ENCODE assay signal across 1 cellular context in the genomic region with DNA sequence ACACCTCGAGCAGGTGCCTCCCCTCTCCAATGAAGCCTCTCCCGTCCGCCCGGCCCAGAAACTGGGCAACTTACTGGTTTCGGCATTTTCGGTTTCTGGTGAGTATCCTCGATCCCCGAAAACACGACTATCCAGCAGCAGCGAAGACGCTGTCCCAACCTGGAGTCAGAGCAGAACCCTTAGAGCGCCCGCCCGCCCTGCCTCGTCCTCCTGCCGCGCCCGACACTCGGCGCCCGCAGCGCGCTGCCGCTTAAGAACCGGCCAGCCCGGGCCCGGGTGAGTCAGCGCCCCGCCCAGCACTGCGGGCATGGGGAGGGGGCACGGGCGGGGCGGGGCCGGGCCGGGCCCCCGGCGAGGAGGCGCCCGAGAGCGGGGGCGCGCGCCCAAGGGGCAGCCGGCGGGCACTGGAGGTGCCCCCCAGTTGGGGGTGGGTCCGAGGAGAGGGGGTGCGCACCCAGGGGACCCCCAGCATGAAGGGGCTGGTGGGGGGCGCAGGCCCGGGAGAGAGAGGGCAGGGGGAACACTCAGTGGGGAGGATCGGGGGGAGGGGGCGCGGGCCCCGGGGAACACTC.
TF ChIP-seq lines count a peak whose summit lies in the region.

No MANE protein-coding gene starts in this region.

TF ChIP-seq in K562, 482 proteins besides CTCF, POLR2A, EP300 and RAD21 (continued from another document and continues in another):
- TF ChIP-seq ELF1 (tag; IDR thresholded peaks at IDR 0.05) (no peak), SMARCC2 (IDR thresholded peaks at IDR 0.05; ENCODE audit: low read depth) (no peak), CSDE1 (IDR thresholded peaks at IDR 0.05) (0 out of 4 replicates have a peak, but pooled peaks of 1 of the 2 experiments have one; percentile 3), LCOR (CRISPR knock-in tag; IDR thresholded peaks at IDR 0.05) (no peak), ZC3H4 (CRISPR knock-in tag; IDR thresholded peaks at IDR 0.05; ENCODE audit: borderline replicate concordance) (peak; percentile 68; the same call in 1 of the 2 replicates), MTF1 (CRISPR knock-in tag; IDR thresholded peaks at IDR 0.05; ENCODE audit: borderline replicate concordance) (no peak), ZNF507 (tag; conservative IDR thresholded peaks at IDR 0.05) (no peak), MAFK (IDR thresholded peaks at IDR 0.05; ENCODE audit: low read length) (no peak), HMG20B (CRISPR knock-in tag; IDR thresholded peaks at IDR 0.05) (no peak), BDP1 (IDR thresholded peaks at IDR 0.05; ENCODE audit: insufficient read depth, insufficient read length) (no peak), SUPT5H (IDR thresholded peaks at IDR 0.05) (peak; percentile 65; the same call in 1 of the 2 replicates), RHOXF2B (CRISPR knock-in tag; conservative IDR thresholded peaks at IDR 0.05) (no peak), CHCHD3 (CRISPR knock-in tag; IDR thresholded peaks at IDR 0.05) (no peak), TBP (optimal IDR thresholded peaks at IDR 0.05; ENCODE audit: low read depth, low read length) (peak; percentile 82), NFE2L1 (tag; IDR thresholded peaks at IDR 0.05; ENCODE audit: borderline replicate concordance, low read depth) (no peak), ZNF586 (CRISPR knock-in tag; conservative IDR thresholded peaks at IDR 0.05) (no peak), KAT2B (IDR thresholded peaks at IDR 0.05; ENCODE audit: low read depth, low read length) (no peak), CEBPB (tag; IDR thresholded peaks at IDR 0.05) (no peak), ZNF561 (CRISPR knock-in tag; conservative IDR thresholded peaks at IDR 0.05) (no peak), PRPF4 (IDR thresholded peaks at IDR 0.05; ENCODE audit: insufficient read depth, low read depth, low read length, poor library complexity, severe bottlenecking) (no peak), DNMT1 (IDR thresholded peaks at IDR 0.05) (no peak), HDAC8 (tag; IDR thresholded peaks at IDR 0.05) (no peak), MED1 (CRISPR knock-in tag; IDR thresholded peaks at IDR 0.05; ENCODE audit: borderline replicate concordance) (no peak), HSF4 (CRISPR knock-in tag; IDR thresholded peaks at IDR 0.05; ENCODE audit: borderline replicate concordance) (no peak), TOE1 (IDR thresholded peaks at IDR 0.05; ENCODE audit: borderline replicate concordance) (no peak), TOE1 (CRISPR knock-in tag; IDR thresholded peaks at IDR 0.05; ENCODE audit: borderline replicate concordance, low read depth) (no peak), ZNF212 (CRISPR knock-in tag; IDR thresholded peaks at IDR 0.05) (no peak), ZNF444 (CRISPR knock-in tag; IDR thresholded peaks at IDR 0.05) (no peak), HDAC6 (IDR thresholded peaks at IDR 0.05; ENCODE audit: low read depth, low read length) (no peak), ZNF146 (CRISPR knock-in tag; IDR thresholded peaks at IDR 0.05; ENCODE audit: unreplicated experiment) (no peak), JUN (IDR thresholded peaks at IDR 0.05; ENCODE audit: borderline replicate concordance, low read depth, low read length) (peak; percentile 77), JUN (CRISPR knock-in tag; IDR thresholded peaks at IDR 0.05; ENCODE audit: borderline replicate concordance) (no peak), SMAD2 (IDR thresholded peaks at IDR 0.05; ENCODE audit: low read depth, low read length) (no peak), GATA2 (CRISPR knock-in tag; IDR thresholded peaks at IDR 0.05) (no peak), TAF15 (IDR thresholded peaks at IDR 0.05; ENCODE audit: low read depth, low read length) (no peak), RBM34 (IDR thresholded peaks at IDR 0.05; ENCODE audit: borderline replicate concordance, insufficient read depth, low read length) (no peak), ZNF239 (CRISPR knock-in tag; IDR thresholded peaks at IDR 0.05) (no peak), IRF9 (tag; IDR thresholded peaks at IDR 0.05) (no peak), PHF20 (IDR thresholded peaks at IDR 0.05; ENCODE audit: partially characterized antibody) (peak; percentile 28), ZNF778 (CRISPR knock-in tag; IDR thresholded peaks at IDR 0.05) (no peak), GATAD2B (IDR thresholded peaks at IDR 0.05; ENCODE audit: borderline replicate concordance) (peak; percentile 79), FUS (optimal IDR thresholded peaks at IDR 0.05; ENCODE audit: low read depth, low read length) (no peak), ZNF785 (CRISPR knock-in tag; IDR thresholded peaks at IDR 0.05) (no peak), HOXB6 (CRISPR knock-in tag; IDR thresholded peaks at IDR 0.05; ENCODE audit: borderline replicate concordance) (no peak), ETV1 (tag; conservative IDR thresholded peaks at IDR 0.05; ENCODE audit: low read depth) (no peak), SREBF2 (CRISPR knock-in tag; IDR thresholded peaks at IDR 0.05) (no peak), ZKSCAN8 (CRISPR knock-in tag; IDR thresholded peaks at IDR 0.05) (no peak), CBX5 (IDR thresholded peaks at IDR 0.05; ENCODE audit: borderline replicate concordance, low read depth) (no peak), ATF7 (IDR thresholded peaks at IDR 0.05) (0 out of 2 replicates have a peak, but pooled peaks have one; percentile 22), CREM (IDR thresholded peaks at IDR 0.05; ENCODE audit: low read depth) (peak; percentile 51), ZSCAN29 (IDR thresholded peaks at IDR 0.05) (no peak), NCOR1 (IDR thresholded peaks at IDR 0.05) (no peak), MTA1 (IDR thresholded peaks at IDR 0.05; ENCODE audit: borderline replicate concordance) (no peak)
- TF ChIP-seq, protein P1, sequence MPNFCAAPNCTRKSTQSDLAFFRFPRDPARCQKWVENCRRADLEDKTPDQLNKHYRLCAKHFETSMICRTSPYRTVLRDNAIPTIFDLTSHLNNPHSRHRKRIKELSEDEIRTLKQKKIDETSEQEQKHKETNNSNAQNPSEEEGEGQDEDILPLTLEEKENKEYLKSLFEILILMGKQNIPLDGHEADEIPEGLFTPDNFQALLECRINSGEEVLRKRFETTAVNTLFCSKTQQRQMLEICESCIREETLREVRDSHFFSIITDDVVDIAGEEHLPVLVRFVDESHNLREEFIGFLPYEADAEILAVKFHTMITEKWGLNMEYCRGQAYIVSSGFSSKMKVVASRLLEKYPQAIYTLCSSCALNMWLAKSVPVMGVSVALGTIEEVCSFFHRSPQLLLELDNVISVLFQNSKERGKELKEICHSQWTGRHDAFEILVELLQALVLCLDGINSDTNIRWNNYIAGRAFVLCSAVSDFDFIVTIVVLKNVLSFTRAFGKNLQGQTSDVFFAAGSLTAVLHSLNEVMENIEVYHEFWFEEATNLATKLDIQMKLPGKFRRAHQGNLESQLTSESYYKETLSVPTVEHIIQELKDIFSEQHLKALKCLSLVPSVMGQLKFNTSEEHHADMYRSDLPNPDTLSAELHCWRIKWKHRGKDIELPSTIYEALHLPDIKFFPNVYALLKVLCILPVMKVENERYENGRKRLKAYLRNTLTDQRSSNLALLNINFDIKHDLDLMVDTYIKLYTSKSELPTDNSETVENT (CRISPR knock-in tag; IDR thresholded peaks at IDR 0.05): peak; percentile 41; the same call in 1 of the 2 replicates
- TF ChIP-seq, protein P2, sequence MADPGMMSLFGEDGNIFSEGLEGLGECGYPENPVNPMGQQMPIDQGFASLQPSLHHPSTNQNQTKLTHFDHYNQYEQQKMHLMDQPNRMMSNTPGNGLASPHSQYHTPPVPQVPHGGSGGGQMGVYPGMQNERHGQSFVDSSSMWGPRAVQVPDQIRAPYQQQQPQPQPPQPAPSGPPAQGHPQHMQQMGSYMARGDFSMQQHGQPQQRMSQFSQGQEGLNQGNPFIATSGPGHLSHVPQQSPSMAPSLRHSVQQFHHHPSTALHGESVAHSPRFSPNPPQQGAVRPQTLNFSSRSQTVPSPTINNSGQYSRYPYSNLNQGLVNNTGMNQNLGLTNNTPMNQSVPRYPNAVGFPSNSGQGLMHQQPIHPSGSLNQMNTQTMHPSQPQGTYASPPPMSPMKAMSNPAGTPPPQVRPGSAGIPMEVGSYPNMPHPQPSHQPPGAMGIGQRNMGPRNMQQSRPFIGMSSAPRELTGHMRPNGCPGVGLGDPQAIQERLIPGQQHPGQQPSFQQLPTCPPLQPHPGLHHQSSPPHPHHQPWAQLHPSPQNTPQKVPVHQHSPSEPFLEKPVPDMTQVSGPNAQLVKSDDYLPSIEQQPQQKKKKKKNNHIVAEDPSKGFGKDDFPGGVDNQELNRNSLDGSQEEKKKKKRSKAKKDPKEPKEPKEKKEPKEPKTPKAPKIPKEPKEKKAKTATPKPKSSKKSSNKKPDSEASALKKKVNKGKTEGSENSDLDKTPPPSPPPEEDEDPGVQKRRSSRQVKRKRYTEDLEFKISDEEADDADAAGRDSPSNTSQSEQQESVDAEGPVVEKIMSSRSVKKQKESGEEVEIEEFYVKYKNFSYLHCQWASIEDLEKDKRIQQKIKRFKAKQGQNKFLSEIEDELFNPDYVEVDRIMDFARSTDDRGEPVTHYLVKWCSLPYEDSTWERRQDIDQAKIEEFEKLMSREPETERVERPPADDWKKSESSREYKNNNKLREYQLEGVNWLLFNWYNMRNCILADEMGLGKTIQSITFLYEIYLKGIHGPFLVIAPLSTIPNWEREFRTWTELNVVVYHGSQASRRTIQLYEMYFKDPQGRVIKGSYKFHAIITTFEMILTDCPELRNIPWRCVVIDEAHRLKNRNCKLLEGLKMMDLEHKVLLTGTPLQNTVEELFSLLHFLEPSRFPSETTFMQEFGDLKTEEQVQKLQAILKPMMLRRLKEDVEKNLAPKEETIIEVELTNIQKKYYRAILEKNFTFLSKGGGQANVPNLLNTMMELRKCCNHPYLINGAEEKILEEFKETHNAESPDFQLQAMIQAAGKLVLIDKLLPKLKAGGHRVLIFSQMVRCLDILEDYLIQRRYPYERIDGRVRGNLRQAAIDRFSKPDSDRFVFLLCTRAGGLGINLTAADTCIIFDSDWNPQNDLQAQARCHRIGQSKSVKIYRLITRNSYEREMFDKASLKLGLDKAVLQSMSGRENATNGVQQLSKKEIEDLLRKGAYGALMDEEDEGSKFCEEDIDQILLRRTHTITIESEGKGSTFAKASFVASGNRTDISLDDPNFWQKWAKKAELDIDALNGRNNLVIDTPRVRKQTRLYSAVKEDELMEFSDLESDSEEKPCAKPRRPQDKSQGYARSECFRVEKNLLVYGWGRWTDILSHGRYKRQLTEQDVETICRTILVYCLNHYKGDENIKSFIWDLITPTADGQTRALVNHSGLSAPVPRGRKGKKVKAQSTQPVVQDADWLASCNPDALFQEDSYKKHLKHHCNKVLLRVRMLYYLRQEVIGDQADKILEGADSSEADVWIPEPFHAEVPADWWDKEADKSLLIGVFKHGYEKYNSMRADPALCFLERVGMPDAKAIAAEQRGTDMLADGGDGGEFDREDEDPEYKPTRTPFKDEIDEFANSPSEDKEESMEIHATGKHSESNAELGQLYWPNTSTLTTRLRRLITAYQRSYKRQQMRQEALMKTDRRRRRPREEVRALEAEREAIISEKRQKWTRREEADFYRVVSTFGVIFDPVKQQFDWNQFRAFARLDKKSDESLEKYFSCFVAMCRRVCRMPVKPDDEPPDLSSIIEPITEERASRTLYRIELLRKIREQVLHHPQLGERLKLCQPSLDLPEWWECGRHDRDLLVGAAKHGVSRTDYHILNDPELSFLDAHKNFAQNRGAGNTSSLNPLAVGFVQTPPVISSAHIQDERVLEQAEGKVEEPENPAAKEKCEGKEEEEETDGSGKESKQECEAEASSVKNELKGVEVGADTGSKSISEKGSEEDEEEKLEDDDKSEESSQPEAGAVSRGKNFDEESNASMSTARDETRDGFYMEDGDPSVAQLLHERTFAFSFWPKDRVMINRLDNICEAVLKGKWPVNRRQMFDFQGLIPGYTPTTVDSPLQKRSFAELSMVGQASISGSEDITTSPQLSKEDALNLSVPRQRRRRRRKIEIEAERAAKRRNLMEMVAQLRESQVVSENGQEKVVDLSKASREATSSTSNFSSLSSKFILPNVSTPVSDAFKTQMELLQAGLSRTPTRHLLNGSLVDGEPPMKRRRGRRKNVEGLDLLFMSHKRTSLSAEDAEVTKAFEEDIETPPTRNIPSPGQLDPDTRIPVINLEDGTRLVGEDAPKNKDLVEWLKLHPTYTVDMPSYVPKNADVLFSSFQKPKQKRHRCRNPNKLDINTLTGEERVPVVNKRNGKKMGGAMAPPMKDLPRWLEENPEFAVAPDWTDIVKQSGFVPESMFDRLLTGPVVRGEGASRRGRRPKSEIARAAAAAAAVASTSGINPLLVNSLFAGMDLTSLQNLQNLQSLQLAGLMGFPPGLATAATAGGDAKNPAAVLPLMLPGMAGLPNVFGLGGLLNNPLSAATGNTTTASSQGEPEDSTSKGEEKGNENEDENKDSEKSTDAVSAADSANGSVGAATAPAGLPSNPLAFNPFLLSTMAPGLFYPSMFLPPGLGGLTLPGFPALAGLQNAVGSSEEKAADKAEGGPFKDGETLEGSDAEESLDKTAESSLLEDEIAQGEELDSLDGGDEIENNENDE (IDR thresholded peaks at IDR 0.05; ENCODE audit: low read depth, low read length): no peak
- TF ChIP-seq, protein P3, sequence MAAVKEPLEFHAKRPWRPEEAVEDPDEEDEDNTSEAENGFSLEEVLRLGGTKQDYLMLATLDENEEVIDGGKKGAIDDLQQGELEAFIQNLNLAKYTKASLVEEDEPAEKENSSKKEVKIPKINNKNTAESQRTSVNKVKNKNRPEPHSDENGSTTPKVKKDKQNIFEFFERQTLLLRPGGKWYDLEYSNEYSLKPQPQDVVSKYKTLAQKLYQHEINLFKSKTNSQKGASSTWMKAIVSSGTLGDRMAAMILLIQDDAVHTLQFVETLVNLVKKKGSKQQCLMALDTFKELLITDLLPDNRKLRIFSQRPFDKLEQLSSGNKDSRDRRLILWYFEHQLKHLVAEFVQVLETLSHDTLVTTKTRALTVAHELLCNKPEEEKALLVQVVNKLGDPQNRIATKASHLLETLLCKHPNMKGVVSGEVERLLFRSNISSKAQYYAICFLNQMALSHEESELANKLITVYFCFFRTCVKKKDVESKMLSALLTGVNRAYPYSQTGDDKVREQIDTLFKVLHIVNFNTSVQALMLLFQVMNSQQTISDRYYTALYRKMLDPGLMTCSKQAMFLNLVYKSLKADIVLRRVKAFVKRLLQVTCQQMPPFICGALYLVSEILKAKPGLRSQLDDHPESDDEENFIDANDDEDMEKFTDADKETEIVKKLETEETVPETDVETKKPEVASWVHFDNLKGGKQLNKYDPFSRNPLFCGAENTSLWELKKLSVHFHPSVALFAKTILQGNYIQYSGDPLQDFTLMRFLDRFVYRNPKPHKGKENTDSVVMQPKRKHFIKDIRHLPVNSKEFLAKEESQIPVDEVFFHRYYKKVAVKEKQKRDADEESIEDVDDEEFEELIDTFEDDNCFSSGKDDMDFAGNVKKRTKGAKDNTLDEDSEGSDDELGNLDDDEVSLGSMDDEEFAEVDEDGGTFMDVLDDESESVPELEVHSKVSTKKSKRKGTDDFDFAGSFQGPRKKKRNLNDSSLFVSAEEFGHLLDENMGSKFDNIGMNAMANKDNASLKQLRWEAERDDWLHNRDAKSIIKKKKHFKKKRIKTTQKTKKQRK (IDR thresholded peaks at IDR 0.05; ENCODE audit: borderline replicate concordance, low read depth, low read length): no peak
